Comparison of ENCODE assay signal across 8 cellular contexts in the genomic region with DNA sequence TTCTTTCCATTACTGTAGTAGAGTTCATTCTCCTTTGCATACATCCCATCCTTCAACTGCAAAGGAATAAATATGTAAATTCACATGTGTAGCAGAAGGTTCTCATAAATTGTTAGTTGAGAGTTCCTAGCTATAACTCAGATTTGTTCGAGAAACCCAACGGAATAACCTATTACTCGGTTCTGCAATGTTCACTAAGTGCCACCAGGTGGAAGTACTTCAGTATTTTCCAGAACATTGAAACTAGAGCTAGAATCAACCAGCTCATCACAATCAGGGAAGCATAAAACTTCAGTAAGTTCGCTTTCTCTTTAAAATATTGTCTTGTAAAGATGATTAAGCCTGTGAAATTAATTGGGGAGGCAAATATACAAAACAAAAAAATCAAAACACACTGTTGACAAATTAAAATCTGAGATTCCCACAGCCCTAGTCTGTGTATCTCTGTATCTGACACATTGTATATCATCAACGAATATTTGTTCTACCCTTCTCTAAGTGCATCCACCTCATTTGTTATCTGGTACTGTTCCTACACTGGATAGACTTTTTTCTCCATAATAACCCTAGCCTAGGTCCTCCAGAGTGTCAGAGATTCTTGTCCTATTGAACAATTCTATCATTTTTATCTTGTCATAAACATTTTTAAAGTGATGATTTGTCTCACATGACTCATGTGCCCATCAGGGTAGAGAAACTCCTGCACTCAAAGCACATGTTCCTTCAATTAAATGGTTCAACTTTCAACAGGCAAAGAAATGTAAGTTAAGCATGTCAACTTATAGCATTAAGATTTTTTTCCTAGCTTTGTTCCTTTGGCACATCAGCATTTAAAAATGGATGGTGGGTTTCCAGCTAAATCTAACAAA. TPM values are rescaled to one million over a fixed set of nuclear protein-coding genes. Genes with fewer than 3 reads are reported as not detected.
DNase-seq lines count a peak whose midpoint lies in the region; ATAC-seq and TF ChIP-seq lines count a peak whose summit lies in the region.

No MANE protein-coding gene starts in this region.

- POLR2A ChIA-PET in GM10248 (lab: Yijun Ruan, JAX) = no interaction called here

- no peaks in the 10 kb centered on the region for H3K9me3 ChIP-seq in lung (ENCODE audit: control insufficient read depth in 2 of 2, insufficient read depth in 1 of 2, low read length in 1 of 2)

- CTCF ChIA-PET in GM10248 (lab: Yijun Ruan, JAX) = interaction anchor here (0.7 to 4.5 kb wide), 13 partner anchors 8 to 346 kb away, joined by 3 to 27 read pairs (median 5); partner anchors contain the start of gene FMO4

- H3K27ac ChIP-seq in coronary artery (no peak overlapping the region), lung (ENCODE audit: low read depth in 1 of 2, low read length in 1 of 2) (no peak overlapping the region)

- ATAC-seq in HG02885 (IDR thresholded peaks at IDR 0.05; ENCODE audit: poor library complexity, unreplicated experiment) (peak; percentile 80), lung (ENCODE audit: insufficient read depth, low FRiP score) (no peak), GM21360 (IDR thresholded peaks at IDR 0.05; ENCODE audit: unreplicated experiment) (no peak)

- DNase-seq in A172 (ENCODE audit: low spot score) = peak; percentile 61
- peak; percentile 23 for DNase-seq in GM10248 (ENCODE audit: extremely low spot score)
- DNase-seq in NCI-H526 treated with DMSO at 0.1 percent for 48 hours (lab: John Stamatoyannopoulos, UW) = peak; percentile 49
- no peak for DNase-seq in coronary artery (ENCODE audit: low spot score)
- DNase-seq in lung (ENCODE audit: low spot score) = no peak
- DNase-seq in stimulated activated naive CD4-positive, alpha-beta T cell treated with Interleukin-2 at 50 U/mL for 16 hours (lab: John Stamatoyannopoulos, UW) = no peak

- H3K4me3 ChIP-seq in coronary artery (no peak overlapping the region), lung (no peak overlapping the region)

- TF ChIP-seq CTCF in GM10248 (IDR thresholded peaks at IDR 0.05; ENCODE audit: control extremely low read depth, extremely low read depth, low read depth, missing control alignments) = peak; percentile 38
- peak; percentile 30 for TF ChIP-seq CTCF in coronary artery (IDR thresholded peaks at IDR 0.05)
- TF ChIP-seq CTCF in lung (IDR thresholded peaks at IDR 0.05; ENCODE audit: control extremely low read depth, extremely low read depth) = peak; percentile 41

- no peaks in the 10 kb centered on the region for H3K36me3 ChIP-seq in lung (ENCODE audit: control insufficient read depth in 2 of 2, insufficient read depth in 2 of 2, low read length in 2 of 2)

- H3K27me3 ChIP-seq in lung (ENCODE audit: control insufficient read depth, insufficient read depth) = no peaks in the 10 kb centered on the region

- no peaks in the 10 kb centered on the region for H3K4me1 ChIP-seq in lung (ENCODE audit: control insufficient read depth in 2 of 2, insufficient read depth in 2 of 2, low read length in 2 of 2)

- WGBS in lung, 2 donors = 22 to 28% methylated on average over 5 of the region's 5 CpGs

RNA-seq across cellular contexts. Expression of gene MROH9, which starts 31.9 kb away (rescaled TPM):
- not detected in 2 replicates for total RNA-seq in A172 (2014; rRNA removed; shearing (Covaris generic))
- 10 to 100 TPM in 1 of 2 donors, 1 to 10 TPM in 1; 3.5 to 11.6 TPM for total RNA-seq in lung
- polyA plus RNA-seq in lung = under 1 TPM; 0.49 to 0.71 TPM

Comparison
In these comparisons a context has a peak if more than half of its experiments do, and no peak if none do; other contexts are left out.
1. DNase-seq: peak in A172 (single experiment), GM10248 (single experiment) and NCI-H526 treated with DMSO at 0.1 percent for 48 hours (single experiment); none in coronary artery (single experiment), lung (single experiment) and stimulated activated naive CD4-positive, alpha-beta T cell treated with Interleukin-2 at 50 U/mL for 16 hours (single experiment).
2. Peak in every context shown above with its lines, with median percentiles within 50 percentile points of each other: CTCF ChIP-seq.